Comparison of ENCODE assay signal across 13 cellular contexts in genomic region chr13:95156208-95156607, GRCh38.
DNase-seq lines count a peak whose midpoint lies in the region; ATAC-seq and TF ChIP-seq lines count a peak whose summit lies in the region.
"Had no signal": no experiment of that assay in that cellular context is flagged by ENCODE, and none has a peak within 500 bp of the region (broad histone marks: within the 10 kb centered on the region; RNA-seq: fewer than 3 reads in every experiment).

No MANE protein-coding gene starts in this region.

- H3K4me3 Mint-ChIP-seq in natural killer cell, result no peak overlapping the region
- no peak overlapping the region for H3K4me3 Mint-ChIP-seq in activated CD4-positive, alpha-beta T cell treated with anti-CD3 and anti-CD28 coated beads, Interleukin-2, amount 10 ng/mL, durations not matched to agents 7 days and 5 days
- H3K4me3 Mint-ChIP-seq: activated naive CD4-positive, alpha-beta T cell treated with anti-CD3 and anti-CD28 coated beads, Interleukin-2, amount 10 ng/mL, durations not matched to agents 7 days and 5 days had no signal

- H3K4me3 ChIP-seq in body of pancreas, result no peak overlapping the region
- H3K4me3 ChIP-seq: upper lobe of right lung had no signal

- intact Hi-C loops in body of pancreas (cut with DNase I), result no loop called here
- intact Hi-C loops in natural killer cell (cut with micrococcal nuclease), result no loop called here

- POLR2A ChIA-PET in activated CD4-positive, alpha-beta T cell treated with anti-CD3 and anti-CD28 coated beads, Interleukin-2, amount 10 ng/mL, durations not matched to agents 7 days and 5 days (lab: Charles Lee), result no interaction called here

- no peaks in the 10 kb centered on the region for H3K4me1 Mint-ChIP-seq in natural killer cell
- peaks cover 3% of the 10 kb centered on the region for H3K4me1 Mint-ChIP-seq in activated CD4-positive, alpha-beta T cell treated with anti-CD3 and anti-CD28 coated beads, Interleukin-2, amount 10 ng/mL, durations not matched to agents 7 days and 5 days
- H3K4me1 Mint-ChIP-seq: activated naive CD4-positive, alpha-beta T cell treated with anti-CD3 and anti-CD28 coated beads, Interleukin-2, amount 10 ng/mL, durations not matched to agents 7 days and 5 days had no signal

- TF ChIP-seq POLR2A in body of pancreas (IDR thresholded peaks at IDR 0.05), result no peak

- 78 to 81% methylated on average over 3 of the region's 3 CpGs for WGBS in body of pancreas, 2 donors

- no peak overlapping the region for H3K27ac Mint-ChIP-seq in natural killer cell
- H3K27ac Mint-ChIP-seq in activated CD4-positive, alpha-beta T cell treated with anti-CD3 and anti-CD28 coated beads, Interleukin-2, amount 10 ng/mL, durations not matched to agents 7 days and 5 days, result no peak overlapping the region
- H3K27ac Mint-ChIP-seq: activated naive CD4-positive, alpha-beta T cell treated with anti-CD3 and anti-CD28 coated beads, Interleukin-2, amount 10 ng/mL, durations not matched to agents 7 days and 5 days had no signal

- CTCF ChIA-PET in activated CD4-positive, alpha-beta T cell treated with anti-CD3 and anti-CD28 coated beads, Interleukin-2, amount 10 ng/mL, durations not matched to agents 7 days and 5 days (lab: Charles Lee), result interaction anchor here (0.7 to 2.1 kb wide), 4 partner anchors 9 to 1485 kb away, joined by 3 to 8 read pairs (median 6); no protein-coding TSS in a partner anchor

- no peaks in the 10 kb centered on the region for H3K9me3 ChIP-seq in body of pancreas
- H3K9me3 ChIP-seq: upper lobe of right lung had no signal

- ATAC-seq in body of pancreas, result no peak
- ATAC-seq in GM21367 (IDR thresholded peaks at IDR 0.05; ENCODE audit: unreplicated experiment), result no peak
- ATAC-seq in natural killer cell, result no peak
- ATAC-seq: upper lobe of right lung had no signal

- peak; percentile 49 for DNase-seq in DMS153 treated with DMSO at 0.1 percent for 48 hours (lab: John Stamatoyannopoulos, UW; ENCODE audit: unreplicated experiment)
- no peak for DNase-seq in DMS153 (lab: John Stamatoyannopoulos, UW)
- peak; percentile 29 for DNase-seq in NCI-H1417 treated with DMSO at 0.1 percent for 48 hours (lab: John Stamatoyannopoulos, UW)
- no peak for DNase-seq in body of pancreas
- DNase-seq in lung microvascular endothelial cell (ENCODE audit: low read depth in 2 of 2), result peak; percentile 52 to 75
- no peak for DNase-seq in natural killer cell
- DNase-seq in activated CD4-positive, alpha-beta T cell treated with anti-CD3 and anti-CD28 coated beads, Interleukin-2, amount 10 ng/mL, durations not matched to agents 7 days and 5 days, result no peak
- DNase-seq: 8988T; activated naive CD4-positive, alpha-beta T cell treated with anti-CD3 and anti-CD28 coated beads, Interleukin-2, amount 10 ng/mL, durations not matched to agents 7 days and 5 days; foreskin melanocyte; NCI-H524; upper lobe of right lung had no signal

- no peaks in the 10 kb centered on the region for H3K9me3 Mint-ChIP-seq in natural killer cell
- H3K9me3 Mint-ChIP-seq in activated CD4-positive, alpha-beta T cell treated with anti-CD3 and anti-CD28 coated beads, Interleukin-2, amount 10 ng/mL, durations not matched to agents 7 days and 5 days, result no peaks in the 10 kb centered on the region
- H3K9me3 Mint-ChIP-seq: activated naive CD4-positive, alpha-beta T cell treated with anti-CD3 and anti-CD28 coated beads, Interleukin-2, amount 10 ng/mL, durations not matched to agents 7 days and 5 days had no signal

- H3K27ac ChIP-seq in body of pancreas, result no peak overlapping the region
- H3K27ac ChIP-seq: upper lobe of right lung had no signal

- peak in 6 of 7 experiments; percentile 8 to 43 (median 36) for TF ChIP-seq CTCF in body of pancreas (IDR thresholded peaks at IDR 0.05)
- TF ChIP-seq CTCF in natural killer cell (IDR thresholded peaks at IDR 0.05), result no peak

- H3K27me3 ChIP-seq in body of pancreas, result no peaks in the 10 kb centered on the region
- H3K27me3 ChIP-seq: upper lobe of right lung had no signal

- no peaks in the 10 kb centered on the region for H3K36me3 ChIP-seq in body of pancreas (replicated peaks in 1 of 2; ENCODE audit: insufficient read depth in 1 of 2, low read depth in 2 of 2)
- H3K36me3 ChIP-seq: upper lobe of right lung had no signal

- H3K4me1 ChIP-seq in body of pancreas, result no peaks in the 10 kb centered on the region

- no peaks in the 10 kb centered on the region for H3K36me3 Mint-ChIP-seq in natural killer cell
- H3K36me3 Mint-ChIP-seq in activated CD4-positive, alpha-beta T cell treated with anti-CD3 and anti-CD28 coated beads, Interleukin-2, amount 10 ng/mL, durations not matched to agents 7 days and 5 days (ENCODE audit: low read depth), result no peaks in the 10 kb centered on the region
- H3K36me3 Mint-ChIP-seq: activated naive CD4-positive, alpha-beta T cell treated with anti-CD3 and anti-CD28 coated beads, Interleukin-2, amount 10 ng/mL, durations not matched to agents 7 days and 5 days had no signal

- H3K27me3 Mint-ChIP-seq in natural killer cell (ENCODE audit: low read depth in 2 of 2), result no peaks in the 10 kb centered on the region
- H3K27me3 Mint-ChIP-seq in activated CD4-positive, alpha-beta T cell treated with anti-CD3 and anti-CD28 coated beads, Interleukin-2, amount 10 ng/mL, durations not matched to agents 7 days and 5 days, result no peaks in the 10 kb centered on the region
- H3K27me3 Mint-ChIP-seq: activated naive CD4-positive, alpha-beta T cell treated with anti-CD3 and anti-CD28 coated beads, Interleukin-2, amount 10 ng/mL, durations not matched to agents 7 days and 5 days had no signal

Comparison
In these comparisons a context has a peak if more than half of its experiments do, and no peak if none do; other contexts are left out.
1. DNase-seq: peak in DMS153 treated with DMSO at 0.1 percent for 48 hours (single experiment), NCI-H1417 treated with DMSO at 0.1 percent for 48 hours (single experiment) and lung microvascular endothelial cell (2 of 2); none in DMS153 (single experiment), body of pancreas (0 of 4), natural killer cell (single experiment) and activated CD4-positive, alpha-beta T cell treated with anti-CD3 and anti-CD28 coated beads, Interleukin-2, amount 10 ng/mL, durations not matched to agents 7 days and 5 days (single experiment).